11 cellular contexts compared by ENCODE assay signal in the genomic region with DNA sequence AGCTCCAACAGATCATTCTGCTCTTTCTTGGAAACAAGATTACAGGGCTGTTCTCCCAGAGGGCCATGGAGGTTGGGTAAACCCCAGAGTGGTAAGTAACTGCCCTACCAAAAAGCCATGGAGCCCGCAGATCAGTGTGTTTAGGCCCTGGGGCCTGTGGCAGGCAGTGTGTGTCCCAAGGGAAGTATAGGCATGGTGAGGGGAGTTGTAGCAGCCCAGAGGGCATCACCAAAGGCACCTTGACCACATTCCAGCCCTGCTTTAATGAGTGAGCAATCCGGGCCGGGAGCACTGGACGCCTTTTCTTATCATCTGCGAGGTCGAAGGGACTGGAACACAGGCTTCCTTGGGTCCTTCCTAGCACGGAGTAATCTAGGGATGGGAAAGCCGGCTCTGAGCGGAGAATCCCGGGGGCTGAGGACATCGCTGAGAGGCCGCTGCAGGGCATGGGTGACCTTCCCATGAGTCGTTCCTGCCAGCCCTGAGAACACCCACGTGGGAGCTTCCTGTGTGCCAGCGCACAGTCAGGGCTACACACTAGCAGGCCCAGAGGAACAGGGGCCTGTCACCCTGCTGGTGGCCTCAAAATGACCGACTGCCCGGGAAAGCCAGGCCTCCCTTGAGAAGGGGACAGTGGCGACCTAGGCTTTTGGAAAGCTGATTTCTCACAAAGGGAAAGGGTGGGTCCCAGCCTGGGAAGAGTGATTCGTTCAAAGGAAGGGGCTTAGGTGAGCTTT.
A peak's percentile ranks its signal among the peaks of the same experiment; 100 is the strongest.
DNase-seq lines count a peak whose midpoint lies in the region; ATAC-seq and TF ChIP-seq lines count a peak whose summit lies in the region.
"Had no signal": no experiment of that assay in that cellular context is flagged by ENCODE, and none has a peak within 500 bp of the region (broad histone marks: within the 10 kb centered on the region; RNA-seq: fewer than 3 reads in every experiment).

No MANE protein-coding gene starts in this region.

- DNase-seq in WTC11 (ENCODE audit: low spot score) (no peak), left ventricle myocardium inferior (peak; percentile 76), amygdala (lab: John Stamatoyannopoulos, UW) (no peak)
- DNase-seq in stimulated activated CD8-positive, alpha-beta memory T cell treated with anti-CD3 and anti-CD28 coated beads, Interleukin-4, amount 100 ng/mL, for 48 hours, result peak; percentile 23
- DNase-seq: effector CD8-positive, alpha-beta T cell; NCI-H1436 had no signal

- H3K9me3 ChIP-seq in HEK293 (ENCODE audit: control insufficient read depth, insufficient read depth, low read depth, low read length), result no peaks in the 10 kb centered on the region
- no peaks in the 10 kb centered on the region for H3K9me3 ChIP-seq in left ventricle myocardium inferior (replicated peaks)

- peaks cover 13% of the 10 kb centered on the region for H3K4me1 Mint-ChIP-seq in WTC11

- H3K36me3 ChIP-seq in HEK293 (ENCODE audit: control insufficient read depth in 2 of 2, insufficient read depth in 1 of 2, low read length in 2 of 2) (no peaks in the 10 kb centered on the region), left ventricle myocardium inferior (no peaks in the 10 kb centered on the region)

- CTCF ChIA-PET in HEK293 (lab: Yijun Ruan, JAX), result interaction anchor here (0.6 to 3.9 kb wide), 9 partner anchors 24 to 660 kb away, joined by 3 to 39 read pairs (median 3); a partner anchor contains a TSS
- CTCF ChIA-PET in WTC11 (lab: Charles Lee), result interaction anchor here (0.6 to 2.0 kb wide), 4 partner anchors 24 to 525 kb away, joined by 3 to 9 read pairs (median 3); no protein-coding TSS in a partner anchor

- intact Hi-C loops in left ventricle myocardium inferior (cut with micrococcal nuclease), result no loop called here

- H3K36me3 Mint-ChIP-seq in WTC11, result peaks cover 2% of the 10 kb centered on the region; the same call in 1 of the 2 replicates
- H3K36me3 Mint-ChIP-seq: naive thymus-derived CD8-positive, alpha-beta T cell had no signal

- H3K27me3 ChIP-seq in left ventricle myocardium inferior (ENCODE audit: low read depth), result no peaks in the 10 kb centered on the region

- peak overlapping the region; percentile 79; the same call in 1 of the 2 replicates for H3K4me3 Mint-ChIP-seq in WTC11

- peaks cover 8% of the 10 kb centered on the region for H3K9me3 Mint-ChIP-seq in WTC11
- H3K9me3 Mint-ChIP-seq: naive thymus-derived CD8-positive, alpha-beta T cell had no signal

- no peak overlapping the region for H3K27ac Mint-ChIP-seq in WTC11

- H3K27ac ChIP-seq in HEK293 (ENCODE audit: extremely low read depth, low read depth, low read length) (peak overlapping the region; percentile 47), left ventricle myocardium inferior (replicated peaks) (peak overlapping the region; percentile 97)

- ATAC-seq in WTC11 (no peak), GM19455 (IDR thresholded peaks at IDR 0.05; ENCODE audit: unreplicated experiment) (no peak), HG02840 (IDR thresholded peaks at IDR 0.05; ENCODE audit: low FRiP score, unreplicated experiment) (no peak), HG03521 (IDR thresholded peaks at IDR 0.05; ENCODE audit: unreplicated experiment) (no peak)
- ATAC-seq: naive thymus-derived CD8-positive, alpha-beta T cell had no signal

- POLR2A ChIA-PET in HEK293 (lab: Yijun Ruan, JAX), result interaction anchor here (0.7 to 1.1 kb wide), 2 partner anchors 179 to 234 kb away, joined by 3 read pairs; no protein-coding TSS in a partner anchor
- POLR2A ChIA-PET in WTC11 (lab: Charles Lee), result no interaction called here

- peaks cover 25% of the 10 kb centered on the region for H3K27me3 Mint-ChIP-seq in WTC11 (ENCODE audit: low read depth)
- H3K27me3 Mint-ChIP-seq: naive thymus-derived CD8-positive, alpha-beta T cell had no signal

- H3K4me3 ChIP-seq in HEK293 (ENCODE audit: low read depth, low read length), result no peak overlapping the region
- H3K4me3 ChIP-seq in left ventricle myocardium inferior, result peak overlapping the region; percentile 74

- TF ChIP-seq CTCF in HEK293 (tag by site-specific recombination; IDR thresholded peaks at IDR 0.05) (no peak), WTC11 (IDR thresholded peaks at IDR 0.05) (no peak), left ventricle myocardium inferior (IDR thresholded peaks at IDR 0.05; ENCODE audit: borderline replicate concordance) (peak; percentile 22)

- H3K4me1 ChIP-seq in HEK293 (ENCODE audit: control insufficient read depth, insufficient read depth, low read length) (peaks cover 9% of the 10 kb centered on the region), left ventricle myocardium inferior (peaks cover 77% of the 10 kb centered on the region)

TF ChIP-seq in HEK293, 187 proteins besides CTCF, POLR2A, EP300 and RAD21:
- peak; percentile 0; the same call in 1 of the 2 replicates for TF ChIP-seq ZBTB48 (tag by site-specific recombination; IDR thresholded peaks at IDR 0.05)
- TF ChIP-seq SALL2 (tag by site-specific recombination; IDR thresholded peaks at IDR 0.05; ENCODE audit: borderline replicate concordance), result no peak
- TF ChIP-seq IKZF3 (tag by site-specific recombination; IDR thresholded peaks at IDR 0.05), result peak; percentile 52; the same call in 1 of the 2 replicates
- TF ChIP-seq ZBTB8A (tag by site-specific recombination; IDR thresholded peaks at IDR 0.05), result 0 out of 2 replicates have a peak, but pooled peaks have one; percentile 5
- TF ChIP-seq PRDM1 (tag by site-specific recombination; IDR thresholded peaks at IDR 0.05), result peak; percentile 55
- no peak for TF ChIP-seq ZNF19 (tag by site-specific recombination; IDR thresholded peaks at IDR 0.05; ENCODE audit: low read depth)
TF ChIP-seq in HEK293: peak in this region for 4.

TF ChIP-seq in WTC11, 78 proteins besides CTCF, POLR2A, EP300 and RAD21:
- no peak for TF ChIP-seq RORB (CRISPR knock-in tag; IDR thresholded peaks at IDR 0.05)
- no peak for TF ChIP-seq ZNF121 (CRISPR knock-in tag; IDR thresholded peaks at IDR 0.05)
- TF ChIP-seq ZNF671 (CRISPR knock-in tag; IDR thresholded peaks at IDR 0.05), result no peak
- TF ChIP-seq, protein P1, sequence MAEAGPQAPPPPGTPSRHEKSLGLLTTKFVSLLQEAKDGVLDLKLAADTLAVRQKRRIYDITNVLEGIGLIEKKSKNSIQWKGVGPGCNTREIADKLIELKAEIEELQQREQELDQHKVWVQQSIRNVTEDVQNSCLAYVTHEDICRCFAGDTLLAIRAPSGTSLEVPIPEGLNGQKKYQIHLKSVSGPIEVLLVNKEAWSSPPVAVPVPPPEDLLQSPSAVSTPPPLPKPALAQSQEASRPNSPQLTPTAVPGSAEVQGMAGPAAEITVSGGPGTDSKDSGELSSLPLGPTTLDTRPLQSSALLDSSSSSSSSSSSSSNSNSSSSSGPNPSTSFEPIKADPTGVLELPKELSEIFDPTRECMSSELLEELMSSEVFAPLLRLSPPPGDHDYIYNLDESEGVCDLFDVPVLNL (CRISPR knock-in tag; IDR thresholded peaks at IDR 0.05; ENCODE audit: borderline replicate concordance, low read depth), result no peak
- no peak for TF ChIP-seq ATF1 (CRISPR knock-in tag; IDR thresholded peaks at IDR 0.05)
- TF ChIP-seq, protein P2, sequence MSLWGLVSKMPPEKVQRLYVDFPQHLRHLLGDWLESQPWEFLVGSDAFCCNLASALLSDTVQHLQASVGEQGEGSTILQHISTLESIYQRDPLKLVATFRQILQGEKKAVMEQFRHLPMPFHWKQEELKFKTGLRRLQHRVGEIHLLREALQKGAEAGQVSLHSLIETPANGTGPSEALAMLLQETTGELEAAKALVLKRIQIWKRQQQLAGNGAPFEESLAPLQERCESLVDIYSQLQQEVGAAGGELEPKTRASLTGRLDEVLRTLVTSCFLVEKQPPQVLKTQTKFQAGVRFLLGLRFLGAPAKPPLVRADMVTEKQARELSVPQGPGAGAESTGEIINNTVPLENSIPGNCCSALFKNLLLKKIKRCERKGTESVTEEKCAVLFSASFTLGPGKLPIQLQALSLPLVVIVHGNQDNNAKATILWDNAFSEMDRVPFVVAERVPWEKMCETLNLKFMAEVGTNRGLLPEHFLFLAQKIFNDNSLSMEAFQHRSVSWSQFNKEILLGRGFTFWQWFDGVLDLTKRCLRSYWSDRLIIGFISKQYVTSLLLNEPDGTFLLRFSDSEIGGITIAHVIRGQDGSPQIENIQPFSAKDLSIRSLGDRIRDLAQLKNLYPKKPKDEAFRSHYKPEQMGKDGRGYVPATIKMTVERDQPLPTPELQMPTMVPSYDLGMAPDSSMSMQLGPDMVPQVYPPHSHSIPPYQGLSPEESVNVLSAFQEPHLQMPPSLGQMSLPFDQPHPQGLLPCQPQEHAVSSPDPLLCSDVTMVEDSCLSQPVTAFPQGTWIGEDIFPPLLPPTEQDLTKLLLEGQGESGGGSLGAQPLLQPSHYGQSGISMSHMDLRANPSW (CRISPR knock-in tag; conservative IDR thresholded peaks at IDR 0.05; ENCODE audit: low read depth), result no peak
- TF ChIP-seq ZBTB21 (CRISPR knock-in tag; IDR thresholded peaks at IDR 0.05; ENCODE audit: borderline replicate concordance), result no peak
- TF ChIP-seq, protein P3, sequence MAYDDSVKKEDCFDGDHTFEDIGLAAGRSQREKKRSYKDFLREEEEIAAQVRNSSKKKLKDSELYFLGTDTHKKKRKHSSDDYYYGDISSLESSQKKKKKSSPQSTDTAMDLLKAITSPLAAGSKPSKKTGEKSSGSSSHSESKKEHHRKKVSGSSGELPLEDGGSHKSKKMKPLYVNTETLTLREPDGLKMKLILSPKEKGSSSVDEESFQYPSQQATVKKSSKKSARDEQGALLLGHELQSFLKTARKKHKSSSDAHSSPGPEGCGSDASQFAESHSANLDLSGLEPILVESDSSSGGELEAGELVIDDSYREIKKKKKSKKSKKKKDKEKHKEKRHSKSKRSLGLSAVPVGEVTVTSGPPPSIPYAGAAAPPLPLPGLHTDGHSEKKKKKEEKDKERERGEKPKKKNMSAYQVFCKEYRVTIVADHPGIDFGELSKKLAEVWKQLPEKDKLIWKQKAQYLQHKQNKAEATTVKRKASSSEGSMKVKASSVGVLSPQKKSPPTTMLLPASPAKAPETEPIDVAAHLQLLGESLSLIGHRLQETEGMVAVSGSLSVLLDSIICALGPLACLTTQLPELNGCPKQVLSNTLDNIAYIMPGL (CRISPR knock-in tag; IDR thresholded peaks at IDR 0.05), result no peak
- no peak for TF ChIP-seq FOXP1 (CRISPR knock-in tag; IDR thresholded peaks at IDR 0.05; ENCODE audit: borderline replicate concordance)
- TF ChIP-seq FOXK1 (CRISPR knock-in tag; IDR thresholded peaks at IDR 0.05), result no peak
- TF ChIP-seq GABPB1 (CRISPR knock-in tag; IDR thresholded peaks at IDR 0.05), result no peak

Comparison
In these comparisons a context has a peak if more than half of its experiments do, and no peak if none do; other contexts are left out.
1. DNase-seq: peak in left ventricle myocardium inferior (single experiment) and stimulated activated CD8-positive, alpha-beta memory T cell treated with anti-CD3 and anti-CD28 coated beads, Interleukin-4, amount 100 ng/mL, for 48 hours (single experiment); none in WTC11 (single experiment) and amygdala (0 of 56).